In the genomic region with DNA sequence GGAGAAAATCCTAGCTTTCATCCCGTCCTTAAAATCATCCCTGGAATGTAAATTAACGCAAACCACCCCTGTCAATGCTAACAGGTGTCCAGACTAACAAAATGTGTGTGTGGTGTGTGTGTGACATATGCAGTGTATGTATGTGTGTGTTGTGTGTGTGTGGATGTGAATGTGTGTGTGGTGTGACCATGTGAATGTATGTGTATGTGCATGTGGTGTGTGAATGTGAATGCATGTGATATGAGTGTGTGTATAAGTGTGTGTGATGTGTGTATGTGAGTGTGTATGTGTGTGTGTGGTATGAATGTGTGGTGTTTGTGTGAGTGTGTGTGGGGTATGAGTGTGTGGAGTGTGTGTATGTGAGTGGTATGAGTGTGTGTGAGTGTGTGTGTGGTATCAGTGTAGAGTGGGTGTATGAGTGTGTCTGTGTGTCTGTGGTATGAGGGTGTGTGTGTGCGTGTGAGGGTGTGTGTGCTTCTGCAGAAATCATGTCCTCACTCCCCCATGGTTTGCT, we compare ENCODE assay signal across 16 cellular contexts.
"Had no signal": no experiment of that assay in that cellular context is flagged by ENCODE, and none has a peak within 500 bp of the region (broad histone marks: within the 10 kb centered on the region; RNA-seq: fewer than 3 reads in every experiment).

No MANE protein-coding gene starts in this region.

- H3K4me1 ChIP-seq: heart left ventricle, right atrium auricular region, tibial artery, upper lobe of right lung had no signal

- H3K9me3 ChIP-seq: heart left ventricle, ovary, right atrium auricular region, tibial artery, upper lobe of right lung had no signal

- H3K36me3 Mint-ChIP-seq: naive thymus-derived CD8-positive, alpha-beta T cell had no signal

- H3K4me3 Mint-ChIP-seq: naive thymus-derived CD8-positive, alpha-beta T cell had no signal

- H3K27ac ChIP-seq: coronary artery, ovary, right atrium auricular region, tibial artery, upper lobe of right lung had no signal

- H3K9me3 Mint-ChIP-seq: naive thymus-derived CD8-positive, alpha-beta T cell had no signal

- H3K36me3 ChIP-seq: heart left ventricle, ovary, right atrium auricular region, tibial artery, upper lobe of right lung had no signal

- DNase-seq: effector CD8-positive, alpha-beta T cell; foreskin melanocyte; hippocampal formation; left colon; left ventricle myocardium superior; mesendoderm; naive thymus-derived CD8-positive, alpha-beta T cell; ovary; small intestine; stimulated activated CD4-positive, alpha-beta T cell treated with anti-CD3 and anti-CD28 coated beads, Interleukin-12 subunit alpha, Interleukin-12 subunit beta, amount 100 ng/mL, for 4 hours; stimulated activated naive CD8-positive, alpha-beta T cell treated with anti-CD3 and anti-CD28 coated beads, Interleukin-15, Interleukin-2, amounts not matched to agents 100 U/mL and 50 U/mL, for 24 hours; tibial artery; upper lobe of right lung had no signal

- FAIRE-seq: small intestine had no signal

- H3K27me3 ChIP-seq: ovary, right atrium auricular region had no signal

- H3K4me3 ChIP-seq: coronary artery, heart left ventricle, ovary, right atrium auricular region, tibial artery, upper lobe of right lung had no signal

- ATAC-seq: left colon; naive thymus-derived CD8-positive, alpha-beta T cell; stimulated activated naive CD8-positive, alpha-beta T cell treated with anti-CD3 and anti-CD28 coated beads, Interleukin-15, Interleukin-2, amounts not matched to agents 100 U/mL and 50 U/mL, for 24 hours; upper lobe of right lung had no signal

- H3K27ac Mint-ChIP-seq: naive thymus-derived CD8-positive, alpha-beta T cell had no signal
